Comparison of ENCODE assay signal across 1 cellular context in genomic region chr9:95516736-95517558, GRCh38.
A peak's percentile ranks its signal among the peaks of the same experiment; 100 is the strongest.
TF ChIP-seq lines count a peak whose summit lies in the region.

TSS of gene PTCH1 (minus strand) at chr9:95516971.

TF ChIP-seq in K562, 482 proteins besides CTCF, POLR2A, EP300 and RAD21 (continued from another document and continues in another):
- TF ChIP-seq PREB (CRISPR knock-in tag; IDR thresholded peaks at IDR 0.05) (no peak), NFXL1 (CRISPR knock-in tag; IDR thresholded peaks at IDR 0.05) (no peak), ZMIZ1 (IDR thresholded peaks at IDR 0.05; ENCODE audit: low read depth in 2 of 2, low read length in 2 of 2) (no peak), CLOCK (CRISPR knock-in tag; IDR thresholded peaks at IDR 0.05; ENCODE audit: borderline replicate concordance) (no peak), SOX6 (IDR thresholded peaks at IDR 0.05) (0 out of 2 replicates have a peak, but pooled peaks have one; percentile 42), ARNT (IDR thresholded peaks at IDR 0.05) (no peak), U2AF2 (optimal IDR thresholded peaks at IDR 0.05; ENCODE audit: low read depth, low read length) (no peak), PHB (CRISPR knock-in tag; IDR thresholded peaks at IDR 0.05) (no peak), RBM14 (IDR thresholded peaks at IDR 0.05; ENCODE audit: borderline replicate concordance, insufficient read depth, low read depth, low read length) (no peak), ZNF146 (CRISPR knock-in tag; IDR thresholded peaks at IDR 0.05; ENCODE audit: unreplicated experiment) (no peak), CREB3 (tag; conservative IDR thresholded peaks at IDR 0.05; ENCODE audit: low read depth) (no peak), ZNF707 (CRISPR knock-in tag; conservative IDR thresholded peaks at IDR 0.05) (no peak), LARP7 (IDR thresholded peaks at IDR 0.05) (no peak), NCOA6 (IDR thresholded peaks at IDR 0.05) (no peak), CBX8 (IDR thresholded peaks at IDR 0.05; ENCODE audit: borderline replicate concordance, extremely low read depth, low read depth, low read length, poor library complexity, severe bottlenecking) (no peak), ILK (tag; IDR thresholded peaks at IDR 0.05; ENCODE audit: borderline replicate concordance, low read depth) (no peak), RBFOX2 (IDR thresholded peaks at IDR 0.05; ENCODE audit: low read depth, low read length) (peak; percentile 54), NR2C1 (IDR thresholded peaks at IDR 0.05) (no peak), NR2C1 (tag; IDR thresholded peaks at IDR 0.05) (no peak), NFYB (IDR thresholded peaks at IDR 0.05; ENCODE audit: extremely low read depth, insufficient read length) (no peak), ZNF449 (CRISPR knock-in tag; IDR thresholded peaks at IDR 0.05) (no peak), ZNF253 (CRISPR knock-in tag; conservative IDR thresholded peaks at IDR 0.05) (no peak), ZFP30 (CRISPR knock-in tag; IDR thresholded peaks at IDR 0.05; ENCODE audit: borderline replicate concordance) (no peak), HMG20B (CRISPR knock-in tag; IDR thresholded peaks at IDR 0.05) (no peak), ELK3 (CRISPR knock-in tag; IDR thresholded peaks at IDR 0.05) (no peak), CHD2 (IDR thresholded peaks at IDR 0.05; ENCODE audit: low read depth, low read length) (peak; percentile 58), MTA3 (IDR thresholded peaks at IDR 0.05; ENCODE audit: borderline replicate concordance) (no peak), CTBP1 (IDR thresholded peaks at IDR 0.05; ENCODE audit: borderline replicate concordance) (no peak; the same call in 1 of the 2 replicates), MNT (conservative IDR thresholded peaks at IDR 0.05) (peak; percentile 34 to 76; a peak in 2 of 4 replicates), ZBTB17 (CRISPR knock-in tag; IDR thresholded peaks at IDR 0.05) (no peak), ZFP36 (IDR thresholded peaks at IDR 0.05; ENCODE audit: low read depth, low read length, partially characterized antibody) (peak; percentile 13), MAFG (tag; conservative IDR thresholded peaks at IDR 0.05) (no peak), KLF10 (CRISPR knock-in tag; IDR thresholded peaks at IDR 0.05) (no peak), RFX1 (IDR thresholded peaks at IDR 0.05) (no peak), SREBF2 (CRISPR knock-in tag; IDR thresholded peaks at IDR 0.05) (no peak), PRMT5 (CRISPR knock-in tag; IDR thresholded peaks at IDR 0.05) (no peak), ERF (CRISPR knock-in tag; IDR thresholded peaks at IDR 0.05) (no peak), KLF16 (IDR thresholded peaks at IDR 0.05) (no peak), SMAD4 (CRISPR knock-in tag; conservative IDR thresholded peaks at IDR 0.05) (0 out of 2 replicates have a peak, but pooled peaks have one; percentile 23), TEAD1 (CRISPR knock-in tag; IDR thresholded peaks at IDR 0.05) (peak in 1 of 2 experiments; percentile 42; a peak in 1 of 4 replicates), ZFPM2 (CRISPR knock-in tag; IDR thresholded peaks at IDR 0.05) (no peak), ZNF384 (IDR thresholded peaks at IDR 0.05; ENCODE audit: low read depth, low read length) (no peak), ZFX (CRISPR knock-in tag; IDR thresholded peaks at IDR 0.05) (0 out of 2 replicates have a peak, but pooled peaks have one; percentile 21), DDX20 (tag; IDR thresholded peaks at IDR 0.05; ENCODE audit: low read depth) (no peak), MTA2 (IDR thresholded peaks at IDR 0.05; ENCODE audit: low read depth) (no peak), ZNF512 (tag; IDR thresholded peaks at IDR 0.05) (no peak), BRD4 (IDR thresholded peaks at IDR 0.05) (no peak)
- TF ChIP-seq, protein P1, sequence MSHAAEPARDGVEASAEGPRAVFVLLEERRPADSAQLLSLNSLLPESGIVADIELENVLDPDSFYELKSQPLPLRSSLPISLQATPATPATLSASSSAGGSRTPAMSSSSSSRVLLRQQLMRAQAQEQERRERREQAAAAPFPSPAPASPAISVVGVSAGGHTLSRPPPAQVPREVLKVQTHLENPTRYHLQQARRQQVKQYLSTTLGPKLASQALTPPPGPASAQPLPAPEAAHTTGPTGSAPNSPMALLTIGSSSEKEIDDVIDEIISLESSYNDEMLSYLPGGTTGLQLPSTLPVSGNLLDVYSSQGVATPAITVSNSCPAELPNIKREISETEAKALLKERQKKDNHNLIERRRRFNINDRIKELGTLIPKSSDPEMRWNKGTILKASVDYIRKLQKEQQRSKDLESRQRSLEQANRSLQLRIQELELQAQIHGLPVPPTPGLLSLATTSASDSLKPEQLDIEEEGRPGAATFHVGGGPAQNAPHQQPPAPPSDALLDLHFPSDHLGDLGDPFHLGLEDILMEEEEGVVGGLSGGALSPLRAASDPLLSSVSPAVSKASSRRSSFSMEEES (CRISPR knock-in tag; IDR thresholded peaks at IDR 0.05): peak; percentile 97
- TF ChIP-seq, protein P2, sequence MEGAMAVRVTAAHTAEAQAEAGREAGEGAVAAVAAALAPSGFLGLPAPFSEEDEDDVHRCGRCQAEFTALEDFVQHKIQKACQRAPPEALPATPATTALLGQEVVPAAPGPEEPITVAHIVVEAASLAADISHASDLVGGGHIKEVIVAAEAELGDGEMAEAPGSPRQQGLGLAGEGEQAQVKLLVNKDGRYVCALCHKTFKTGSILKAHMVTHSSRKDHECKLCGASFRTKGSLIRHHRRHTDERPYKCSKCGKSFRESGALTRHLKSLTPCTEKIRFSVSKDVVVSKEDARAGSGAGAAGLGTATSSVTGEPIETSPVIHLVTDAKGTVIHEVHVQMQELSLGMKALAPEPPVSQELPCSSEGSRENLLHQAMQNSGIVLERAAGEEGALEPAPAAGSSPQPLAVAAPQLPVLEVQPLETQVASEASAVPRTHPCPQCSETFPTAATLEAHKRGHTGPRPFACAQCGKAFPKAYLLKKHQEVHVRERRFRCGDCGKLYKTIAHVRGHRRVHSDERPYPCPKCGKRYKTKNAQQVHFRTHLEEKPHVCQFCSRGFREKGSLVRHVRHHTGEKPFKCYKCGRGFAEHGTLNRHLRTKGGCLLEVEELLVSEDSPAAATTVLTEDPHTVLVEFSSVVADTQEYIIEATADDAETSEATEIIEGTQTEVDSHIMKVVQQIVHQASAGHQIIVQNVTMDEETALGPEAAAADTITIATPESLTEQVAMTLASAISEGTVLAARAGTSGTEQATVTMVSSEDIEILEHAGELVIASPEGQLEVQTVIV (CRISPR knock-in tag; IDR thresholded peaks at IDR 0.05; ENCODE audit: borderline replicate concordance): no peak
- TF ChIP-seq, protein P3, sequence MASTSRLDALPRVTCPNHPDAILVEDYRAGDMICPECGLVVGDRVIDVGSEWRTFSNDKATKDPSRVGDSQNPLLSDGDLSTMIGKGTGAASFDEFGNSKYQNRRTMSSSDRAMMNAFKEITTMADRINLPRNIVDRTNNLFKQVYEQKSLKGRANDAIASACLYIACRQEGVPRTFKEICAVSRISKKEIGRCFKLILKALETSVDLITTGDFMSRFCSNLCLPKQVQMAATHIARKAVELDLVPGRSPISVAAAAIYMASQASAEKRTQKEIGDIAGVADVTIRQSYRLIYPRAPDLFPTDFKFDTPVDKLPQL (IDR thresholded peaks at IDR 0.05; ENCODE audit: extremely low read depth, insufficient read length): no peak
